8 cellular contexts compared by ENCODE assay signal in the genomic region with DNA sequence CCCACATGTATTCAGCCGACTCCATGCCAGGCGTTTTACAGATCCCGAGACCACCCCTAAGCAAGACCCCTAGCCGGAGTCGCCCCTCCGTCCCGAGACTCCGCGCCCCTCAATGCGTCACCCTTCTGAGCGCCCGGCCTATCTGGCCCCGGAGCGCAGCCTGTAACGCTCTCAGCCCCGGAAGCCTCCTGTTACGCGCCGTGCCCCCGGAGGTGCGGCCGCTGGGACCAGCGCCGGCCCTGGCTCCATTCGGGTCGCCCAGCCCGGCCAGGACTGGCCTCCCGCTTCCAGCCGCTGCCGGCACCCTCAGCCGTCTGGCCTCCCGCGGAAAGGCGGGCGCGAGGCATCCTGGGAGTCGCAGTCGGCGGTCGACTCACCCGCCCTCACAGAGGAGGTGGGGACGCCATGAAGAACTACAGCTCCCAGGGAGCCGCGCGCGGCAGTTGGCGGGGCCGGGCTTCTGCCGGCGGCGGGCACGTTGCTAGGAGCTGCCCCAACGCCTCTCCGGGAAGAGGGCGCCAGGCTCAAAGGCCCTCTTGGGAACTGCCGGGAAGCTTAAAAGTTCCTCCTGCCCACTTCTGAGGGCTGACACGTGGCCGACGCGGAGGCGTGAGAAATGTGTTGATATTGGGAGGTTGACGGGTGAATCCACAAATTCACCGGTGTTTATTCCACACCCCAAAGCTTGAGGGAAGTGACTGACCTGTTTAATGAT. TPM values are rescaled to one million over a fixed set of nuclear protein-coding genes. Genes with fewer than 3 reads are reported as not detected.
DNase-seq lines count a peak whose midpoint lies in the region; ATAC-seq and TF ChIP-seq lines count a peak whose summit lies in the region.

A gene with protein sequence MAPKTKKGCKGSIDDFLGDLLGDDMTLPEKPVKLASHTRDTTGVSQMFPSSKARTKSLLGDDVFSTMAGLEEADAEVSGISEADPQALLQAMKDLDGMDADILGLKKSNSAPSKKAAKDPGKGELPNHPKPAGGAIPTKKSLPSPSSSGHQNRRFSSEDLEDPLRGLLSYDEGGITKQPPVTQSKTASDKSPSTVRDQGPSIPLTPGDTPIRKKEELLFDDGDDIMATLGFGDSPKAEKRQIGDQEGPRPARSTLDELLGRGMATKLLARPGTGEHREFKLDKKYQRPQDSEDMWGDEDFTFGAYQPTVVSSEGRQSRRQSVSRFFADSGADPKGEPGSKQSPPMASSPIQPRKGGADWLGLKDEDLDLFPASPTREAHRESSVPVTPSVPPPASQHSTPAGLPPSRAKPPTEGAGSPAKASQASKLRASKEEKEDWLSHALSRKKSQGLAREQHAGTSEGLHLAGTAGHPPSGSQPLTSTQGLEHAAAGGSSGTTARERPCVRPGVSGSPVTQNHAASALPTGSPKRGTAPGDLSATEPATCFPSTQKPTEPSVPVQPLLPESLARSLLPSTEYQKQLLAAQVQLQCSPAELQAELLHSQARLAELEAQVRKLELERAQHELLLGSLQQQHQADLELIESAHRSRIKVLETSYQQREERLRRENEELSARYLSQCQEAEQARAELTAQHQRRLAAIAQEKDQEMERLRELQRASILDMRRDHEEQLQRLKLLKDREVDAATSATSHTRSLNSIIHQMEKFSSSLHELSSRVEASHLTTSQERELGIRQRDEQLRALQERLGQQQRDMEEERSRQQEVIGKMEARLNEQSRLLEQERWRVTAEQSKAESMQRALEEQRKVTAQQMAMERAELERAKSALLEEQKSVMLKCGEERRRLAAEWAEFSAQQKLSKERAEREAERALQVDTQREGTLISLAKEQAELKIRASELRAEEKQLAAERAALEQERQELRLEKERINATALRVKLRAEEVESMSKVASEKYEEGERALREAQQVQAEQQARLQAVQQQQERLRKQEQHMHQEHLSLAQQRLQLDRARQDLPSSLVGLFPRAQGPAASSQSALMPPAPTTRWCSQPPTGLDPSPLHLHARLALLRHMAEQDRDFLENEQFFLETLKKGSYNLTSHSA (minus strand): TSS at position 316 of the 715 bp plus-strand sequence. CDS start 2,893 bp downstream, outside the sequence.

- H3K27ac ChIP-seq in SK-N-SH (ENCODE audit: low read depth in 2 of 2, low read length in 1 of 2) (peak within 1 kb of the TSS; percentile 54 to 62), suprapubic skin (peak within 1 kb of the TSS; percentile 59)

- H3K27me3 ChIP-seq in SK-N-SH (ENCODE audit: insufficient read depth), result no peaks in the 10 kb centered on the region
- no peaks in the 10 kb centered on the region for H3K27me3 ChIP-seq in suprapubic skin

- peak within 1 kb of the TSS; percentile 92 for H3K9ac ChIP-seq in SK-N-SH

- ATAC-seq in HG02571 (IDR thresholded peaks at IDR 0.05; ENCODE audit: unreplicated experiment), result peak; percentile 96

- H3K4me1 ChIP-seq in SK-N-SH (ENCODE audit: control insufficient read depth in 1 of 2, insufficient read depth in 2 of 2, low read depth in 1 of 2, low read length in 1 of 2) (peaks cover 0 to 8% of the 10 kb centered on the region in 2 experiments; a peak in 1 of 4 replicates), suprapubic skin (peaks cover 16% of the 10 kb centered on the region)

- H3K9me2 ChIP-seq in SK-N-SH, result no peaks in the 10 kb centered on the region

- CTCF ChIA-PET in SK-N-SH (lab: Yijun Ruan, JAX), result interaction anchor here (0.9 to 2.5 kb wide), 9 partner anchors 9 to 138 kb away, joined by 3 to 10 read pairs (median 4); a partner anchor contains a TSS

- TF ChIP-seq CTCF in SK-N-SH (IDR thresholded peaks at IDR 0.05) (0 out of 2 replicates have a peak, but pooled peaks have one; percentile 13), suprapubic skin (IDR thresholded peaks at IDR 0.05) (no peak)

- TF ChIP-seq EP300 in SK-N-SH (IDR thresholded peaks at IDR 0.05; ENCODE audit: borderline replicate concordance in 1 of 2, low read depth in 1 of 2, low read length in 1 of 2) (peak in 1 of 2 experiments; percentile 48; a peak in 1 of 4 replicates), suprapubic skin (IDR thresholded peaks at IDR 0.05) (no peak)

- H4K20me1 ChIP-seq in SK-N-SH (ENCODE audit: insufficient read depth), result no peaks in the 10 kb centered on the region

- peak in 1 of 2 donors; percentile 59 for TF ChIP-seq POLR2A in suprapubic skin (IDR thresholded peaks at IDR 0.05)

- H2AFZ ChIP-seq in SK-N-SH (ENCODE audit: low read depth), result peak within 1 kb of the TSS; percentile 89; the same call in 1 of the 2 replicates

- POLR2A ChIA-PET in SK-N-SH (lab: Yijun Ruan, JAX), result interaction anchor here (0.5 to 1.3 kb wide), 4 partner anchors 13 to 360 kb away, joined by 3 to 6 read pairs (median 4); a partner anchor contains a TSS

- peaks cover 5% of the 10 kb centered on the region; the same call in 1 of the 2 replicates for H3K79me2 ChIP-seq in SK-N-SH (ENCODE audit: insufficient read depth)

- no peaks in the 10 kb centered on the region for H3K9me3 ChIP-seq in SK-N-SH
- no peaks in the 10 kb centered on the region for H3K9me3 ChIP-seq in suprapubic skin

- peak within 1 kb of the TSS; percentile 91 for H3K4me2 ChIP-seq in SK-N-SH

- peaks cover 9 to 30% of the 10 kb centered on the region in 2 experiments for H3K36me3 ChIP-seq in SK-N-SH (replicated peaks in 1 of 2; ENCODE audit: control insufficient read depth in 1 of 2, insufficient read depth in 2 of 2, low read length in 1 of 2)
- H3K36me3 ChIP-seq in suprapubic skin, result peaks cover 13% of the 10 kb centered on the region

- H3K4me3 ChIP-seq in SK-N-SH (ENCODE audit: low read depth in 2 of 2, low read length in 1 of 2), result peak within 1 kb of the TSS; percentile 71 to 91
- H3K4me3 ChIP-seq in suprapubic skin, result peak within 1 kb of the TSS; percentile 71

- WGBS in SK-N-SH (ENCODE audit: low lambda C conversion rate), result under 1% methylated on average over 61 of the region's 63 CpGs
- WGBS in suprapubic skin, result under 1% methylated on average over 24 of the region's 63 CpGs

- peak; percentile 80 for DNase-seq in GM04503 (ENCODE audit: low read depth)
- peak; percentile 90 for DNase-seq in NCI-H1092 (lab: John Stamatoyannopoulos, UW)
- DNase-seq in SK-N-SH, result peak; percentile 100
- DNase-seq in activated naive CD4-positive, alpha-beta T cell treated with anti-CD3 and anti-CD28 coated beads, Interleukin-2, amount 50 U/mL, for 16 hours, result peak; percentile 89
- peak; percentile 95 for DNase-seq in globus pallidus (ENCODE audit: low spot score)
- peak; percentile 56 to 98 (median 93) for DNase-seq in nucleus accumbens (lab: John Stamatoyannopoulos, UW)
- DNase-seq in suprapubic skin (ENCODE audit: low spot score in 2 of 2), result peak; percentile 94 to 96

- no peak for TF ChIP-seq RAD21 in SK-N-SH (IDR thresholded peaks at IDR 0.05; ENCODE audit: low read length)

- H3F3A ChIP-seq in SK-N-SH (replicated peaks; ENCODE audit: insufficient read depth), result peaks cover 14% of the 10 kb centered on the region

TF ChIP-seq in SK-N-SH, 30 proteins besides CTCF, POLR2A, EP300 and RAD21 (continues in another document):
- no peak; the same call in 1 of the 2 replicates for TF ChIP-seq TCF12 (IDR thresholded peaks at IDR 0.05)
- no peak for TF ChIP-seq SMC3 (IDR thresholded peaks at IDR 0.05; ENCODE audit: low read depth, low read length)
- TF ChIP-seq, protein P1, sequence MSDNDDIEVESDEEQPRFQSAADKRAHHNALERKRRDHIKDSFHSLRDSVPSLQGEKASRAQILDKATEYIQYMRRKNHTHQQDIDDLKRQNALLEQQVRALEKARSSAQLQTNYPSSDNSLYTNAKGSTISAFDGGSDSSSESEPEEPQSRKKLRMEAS (IDR thresholded peaks at IDR 0.05; ENCODE audit: low read depth), result peak; percentile 99
- TF ChIP-seq NFIC (IDR thresholded peaks at IDR 0.05; ENCODE audit: borderline replicate concordance), result no peak
- TF ChIP-seq, protein P2, sequence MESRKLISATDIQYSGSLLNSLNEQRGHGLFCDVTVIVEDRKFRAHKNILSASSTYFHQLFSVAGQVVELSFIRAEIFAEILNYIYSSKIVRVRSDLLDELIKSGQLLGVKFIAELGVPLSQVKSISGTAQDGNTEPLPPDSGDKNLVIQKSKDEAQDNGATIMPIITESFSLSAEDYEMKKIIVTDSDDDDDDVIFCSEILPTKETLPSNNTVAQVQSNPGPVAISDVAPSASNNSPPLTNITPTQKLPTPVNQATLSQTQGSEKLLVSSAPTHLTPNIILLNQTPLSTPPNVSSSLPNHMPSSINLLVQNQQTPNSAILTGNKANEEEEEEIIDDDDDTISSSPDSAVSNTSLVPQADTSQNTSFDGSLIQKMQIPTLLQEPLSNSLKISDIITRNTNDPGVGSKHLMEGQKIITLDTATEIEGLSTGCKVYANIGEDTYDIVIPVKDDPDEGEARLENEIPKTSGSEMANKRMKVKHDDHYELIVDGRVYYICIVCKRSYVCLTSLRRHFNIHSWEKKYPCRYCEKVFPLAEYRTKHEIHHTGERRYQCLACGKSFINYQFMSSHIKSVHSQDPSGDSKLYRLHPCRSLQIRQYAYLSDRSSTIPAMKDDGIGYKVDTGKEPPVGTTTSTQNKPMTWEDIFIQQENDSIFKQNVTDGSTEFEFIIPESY (IDR thresholded peaks at IDR 0.05; ENCODE audit: borderline replicate concordance, low read depth), result peak; percentile 62; the same call in 1 of the 2 replicates
- peak; percentile 67 for TF ChIP-seq CHD2 (IDR thresholded peaks at IDR 0.05; ENCODE audit: low read length, partially characterized antibody)
- TF ChIP-seq FOXJ3 (CRISPR knock-in tag; IDR thresholded peaks at IDR 0.05), result no peak
- no peak for TF ChIP-seq MEF2A (IDR thresholded peaks at IDR 0.05; ENCODE audit: borderline replicate concordance, low read depth)
- no peak for TF ChIP-seq NRF1 (IDR thresholded peaks at IDR 0.05; ENCODE audit: low read depth, low read length)
- TF ChIP-seq SIN3A (IDR thresholded peaks at IDR 0.05; ENCODE audit: borderline replicate concordance, low read depth, low read length), result peak; percentile 100
- TF ChIP-seq EZH2phosphoT487 (IDR thresholded peaks at IDR 0.05; ENCODE audit: borderline replicate concordance, low read depth), result no peak
- TF ChIP-seq, protein P3, sequence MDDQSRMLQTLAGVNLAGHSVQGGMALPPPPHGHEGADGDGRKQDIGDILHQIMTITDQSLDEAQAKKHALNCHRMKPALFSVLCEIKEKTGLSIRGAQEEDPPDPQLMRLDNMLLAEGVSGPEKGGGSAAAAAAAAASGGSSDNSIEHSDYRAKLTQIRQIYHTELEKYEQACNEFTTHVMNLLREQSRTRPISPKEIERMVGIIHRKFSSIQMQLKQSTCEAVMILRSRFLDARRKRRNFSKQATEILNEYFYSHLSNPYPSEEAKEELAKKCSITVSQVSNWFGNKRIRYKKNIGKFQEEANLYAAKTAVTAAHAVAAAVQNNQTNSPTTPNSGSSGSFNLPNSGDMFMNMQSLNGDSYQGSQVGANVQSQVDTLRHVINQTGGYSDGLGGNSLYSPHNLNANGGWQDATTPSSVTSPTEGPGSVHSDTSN (IDR thresholded peaks at IDR 0.05), result peak; percentile 20; the same call in 1 of the 2 replicates
- TF ChIP-seq RCOR1 (IDR thresholded peaks at IDR 0.05; ENCODE audit: low read length), result no peak

RNA-seq across cellular contexts. Expression of the gene that starts here (rescaled TPM):
- 19.0 and 19.7 TPM in 2 replicates for polyA plus RNA-seq in SK-N-SH (2012; rRNA removed)
- 4.7 and 7.7 TPM in 2 replicates for polyA plus RNA-seq in SK-N-SH (2012; cell fraction: cytosol; rRNA removed)
- polyA plus RNA-seq in SK-N-SH (2012; cell fraction: nucleus; rRNA removed), result 103 and 134 TPM in 2 replicates
- total RNA-seq in suprapubic skin, result 10 to 100 TPM; 17.8 to 57.5 (median 27.9) TPM

Comparison
In these comparisons a context has a peak if more than half of its experiments do, and no peak if none do; other contexts are left out.
1. Peak in every context shown above with its lines: DNase-seq, ATAC-seq, H3K4me3 ChIP-seq and H3K27ac ChIP-seq.